In the genomic region with DNA sequence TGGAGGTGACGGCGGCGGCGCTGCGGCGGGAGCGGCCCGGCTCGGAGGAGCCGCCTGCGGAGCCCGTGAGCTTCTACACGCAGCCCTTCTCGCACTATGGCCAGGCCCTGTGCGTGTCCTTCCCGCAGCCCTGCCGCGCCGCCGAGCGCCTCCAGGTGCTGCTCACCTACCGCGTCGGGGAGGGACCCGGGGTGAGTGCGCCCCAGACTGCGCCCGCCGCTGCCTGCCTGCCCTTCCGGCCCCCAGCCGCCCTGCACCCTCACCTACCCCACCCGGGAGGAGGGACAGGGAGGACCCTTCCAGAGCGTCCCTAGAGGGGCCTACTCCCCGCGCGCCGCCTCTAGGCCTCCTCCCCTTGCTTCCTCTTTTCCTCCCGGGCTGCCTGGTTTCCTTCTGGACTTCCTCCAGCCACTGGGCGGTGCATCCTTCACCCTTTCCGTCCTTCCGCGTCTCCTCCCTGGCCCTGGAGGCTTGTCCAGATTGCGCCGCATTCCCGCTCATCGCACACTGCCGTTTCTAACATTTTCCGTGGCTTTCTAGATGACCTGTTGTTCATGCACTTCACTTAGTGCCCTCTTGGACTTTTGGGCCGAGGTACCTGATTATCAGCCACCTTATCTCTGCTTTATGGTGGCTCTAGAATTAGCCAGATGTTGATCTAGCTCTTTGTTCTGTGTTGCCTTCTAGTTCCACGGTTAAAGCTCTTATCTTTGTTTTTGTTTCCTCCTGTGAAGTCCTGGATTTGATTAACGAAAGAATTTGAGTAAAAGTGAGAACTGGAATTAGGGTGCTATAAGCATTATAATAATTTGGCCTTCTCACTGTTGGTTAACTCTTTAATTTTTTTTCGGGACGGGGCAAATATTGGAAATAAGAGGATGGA, we compare ENCODE assay signal across 8 cellular contexts. TPM values are rescaled to one million over a fixed set of nuclear protein-coding genes. Genes with fewer than 3 reads are reported as not detected.
DNase-seq lines count a peak whose midpoint lies in the region; ATAC-seq and TF ChIP-seq lines count a peak whose summit lies in the region.

No MANE protein-coding gene starts in this region.

- TF ChIP-seq POLR2A in GM18951 (IDR thresholded peaks at IDR 0.05; ENCODE audit: extremely low read depth, insufficient read depth, insufficient read length) = peak; percentile 24

- H3K4me1 ChIP-seq in ectodermal cell (ENCODE audit: control insufficient read depth, insufficient read depth, low read length) = no peaks in the 10 kb centered on the region
- peaks cover 26% of the 10 kb centered on the region for H3K4me1 ChIP-seq in lower lobe of right lung

- 0 out of 2 replicates have a peak, but pooled peaks cover 1% of the 10 kb centered on the region for H3K36me3 ChIP-seq in BJ (ENCODE audit: control insufficient read depth, insufficient read depth, low read length)
- H3K36me3 ChIP-seq in ectodermal cell (ENCODE audit: control insufficient read depth, insufficient read depth, low read length) = no peaks in the 10 kb centered on the region
- peaks cover 7% of the 10 kb centered on the region for H3K36me3 ChIP-seq in lower lobe of right lung

- DNase-seq in BJ (ENCODE audit: low read depth) = no peak
- DNase-seq in NCI-H748 (lab: John Stamatoyannopoulos, UW; ENCODE audit: unreplicated experiment) = peak; percentile 69
- peak; percentile 35 to 40 for DNase-seq in activated CD4-positive, alpha-beta T cell treated with anti-CD3 and anti-CD28 coated beads, Interleukin-2, amount 50 U/mL, for 4 hours
- peak; percentile 85 for DNase-seq in lower lobe of right lung
- DNase-seq in stimulated activated CD4-positive, alpha-beta T cell treated with anti-CD3 and anti-CD28 coated beads, TNF-alpha, amount 100 ng/mL, for 4 hours (ENCODE audit: low read depth in 3 of 3) = peak in 2 of 3 experiments; percentile 19 to 22

- H3K9me3 ChIP-seq in ectodermal cell (ENCODE audit: control insufficient read depth, low read length) (no peaks in the 10 kb centered on the region), lower lobe of right lung (no peaks in the 10 kb centered on the region)

- H3K27ac ChIP-seq in ectodermal cell (ENCODE audit: insufficient read depth, low read depth, low read length, poor library complexity, severe bottlenecking) (no peak overlapping the region), lower lobe of right lung (peak overlapping the region; percentile 97)

- H3K4me3 ChIP-seq in BJ (ENCODE audit: low read depth, low read length) (peak overlapping the region; percentile 81), ectodermal cell (ENCODE audit: insufficient read depth, low read depth, low read length) (peak overlapping the region; percentile 88), lower lobe of right lung (peak overlapping the region; percentile 96)

- POLR2A ChIA-PET in BJ (lab: Charles Lee) = interaction anchor here (0.6 to 1.0 kb wide), 3 partner anchors 87 to 210 kb away, joined by 3 read pairs; a partner anchor contains a TSS

- H3K27me3 ChIP-seq in BJ (ENCODE audit: control insufficient read depth, insufficient read depth, low read length) (no peaks in the 10 kb centered on the region), ectodermal cell (ENCODE audit: control insufficient read depth, insufficient read depth, low read length, poor library complexity, severe bottlenecking) (peaks cover 11% of the 10 kb centered on the region), lower lobe of right lung (ENCODE audit: low read depth) (no peaks in the 10 kb centered on the region)

- in situ Hi-C loops in GM18951 (cut with MboI; ENCODE audit: low sequenced_read_pairs, unreplicated experiment) = no loop called here

- 4% methylated on average over 53 of the region's 53 CpGs for WGBS in ectodermal cell, 2 experiments

- peak; percentile 76 for ATAC-seq in HG03175 (IDR thresholded peaks at IDR 0.05; ENCODE audit: unreplicated experiment)
- ATAC-seq in lower lobe of right lung = peak; percentile 93

- no peak for TF ChIP-seq CTCF in BJ (IDR thresholded peaks at IDR 0.05; ENCODE audit: insufficient read depth, low read depth, low read length)
- TF ChIP-seq CTCF in lower lobe of right lung (IDR thresholded peaks at IDR 0.05) = peak; percentile 26

- intact Hi-C loops in lower lobe of right lung (cut with DNase I) = no loop called here

- CTCF ChIA-PET in BJ (lab: Yijun Ruan, JAX) = interaction anchor here (0.7 to 3.5 kb wide), 4 partner anchors 10 to 106 kb away, joined by 3 to 15 read pairs (median 8); no protein-coding TSS in a partner anchor

RNA-seq across cellular contexts. Expression of a gene that starts 0.7 kb away (rescaled TPM):
- polyA plus RNA-seq in BJ (2011; rRNA removed) = 42.6 and 51.5 TPM in 2 replicates
- polyA minus RNA-seq in BJ (2011; rRNA and poly(A)+ RNA removed) = 24.1 and 31.7 TPM in 2 replicates
- polyA plus RNA-seq in ectodermal cell (2013, experiment 1 of 4) = 52.7 TPM
- polyA plus RNA-seq in ectodermal cell (2013, experiment 2 of 4) = 52.2 TPM
- polyA plus RNA-seq in ectodermal cell (2013, experiment 3 of 4) = 39.2 TPM
- polyA plus RNA-seq in ectodermal cell (2013, experiment 4 of 4) = 40.1 TPM
- total RNA-seq in lower lobe of right lung = 73.8 TPM

RNA-seq across cellular contexts. Expression of a gene that starts 27.2 kb away (rescaled TPM):
- polyA plus RNA-seq in BJ (2011; rRNA removed) = 0.02 and 0.21 TPM in 2 replicates
- polyA minus RNA-seq in BJ (2011; rRNA and poly(A)+ RNA removed) = 0.24 TPM in 1 of 2 replicates, not detected in the other
- polyA plus RNA-seq in ectodermal cell (2013, experiment 1 of 4) = 6.8 TPM
- polyA plus RNA-seq in ectodermal cell (2013, experiment 2 of 4) = 3.6 TPM
- polyA plus RNA-seq in ectodermal cell (2013, experiment 3 of 4) = 5.1 TPM
- polyA plus RNA-seq in ectodermal cell (2013, experiment 4 of 4) = 3.0 TPM
- 74.1 TPM for total RNA-seq in lower lobe of right lung

RNA-seq across cellular contexts. Expression of a gene that starts 27.9 kb away (rescaled TPM):
- 54.6 and 87.5 TPM in 2 replicates for polyA plus RNA-seq in BJ (2011; rRNA removed)
- polyA minus RNA-seq in BJ (2011; rRNA and poly(A)+ RNA removed) = 16.6 and 24.7 TPM in 2 replicates
- 48.2 TPM for polyA plus RNA-seq in ectodermal cell (2013, experiment 1 of 4)
- 46.6 TPM for polyA plus RNA-seq in ectodermal cell (2013, experiment 2 of 4)
- polyA plus RNA-seq in ectodermal cell (2013, experiment 3 of 4) = 37.4 TPM
- 42.7 TPM for polyA plus RNA-seq in ectodermal cell (2013, experiment 4 of 4)
- total RNA-seq in lower lobe of right lung = 28.5 TPM

RNA-seq across cellular contexts. Expression of a gene that starts 36.8 kb away (rescaled TPM):
- 67.8 and 112 TPM in 2 replicates for polyA plus RNA-seq in BJ (2011; rRNA removed)
- polyA minus RNA-seq in BJ (2011; rRNA and poly(A)+ RNA removed) = 72.1 and 102 TPM in 2 replicates
- 2.9 TPM for polyA plus RNA-seq in ectodermal cell (2013, experiment 1 of 4)
- 2.6 TPM for polyA plus RNA-seq in ectodermal cell (2013, experiment 2 of 4)
- polyA plus RNA-seq in ectodermal cell (2013, experiment 3 of 4) = 2.7 TPM
- 2.8 TPM for polyA plus RNA-seq in ectodermal cell (2013, experiment 4 of 4)
- 24.2 TPM for total RNA-seq in lower lobe of right lung
